Comparison of ENCODE assay signal across 30 cellular contexts in the genomic region with DNA sequence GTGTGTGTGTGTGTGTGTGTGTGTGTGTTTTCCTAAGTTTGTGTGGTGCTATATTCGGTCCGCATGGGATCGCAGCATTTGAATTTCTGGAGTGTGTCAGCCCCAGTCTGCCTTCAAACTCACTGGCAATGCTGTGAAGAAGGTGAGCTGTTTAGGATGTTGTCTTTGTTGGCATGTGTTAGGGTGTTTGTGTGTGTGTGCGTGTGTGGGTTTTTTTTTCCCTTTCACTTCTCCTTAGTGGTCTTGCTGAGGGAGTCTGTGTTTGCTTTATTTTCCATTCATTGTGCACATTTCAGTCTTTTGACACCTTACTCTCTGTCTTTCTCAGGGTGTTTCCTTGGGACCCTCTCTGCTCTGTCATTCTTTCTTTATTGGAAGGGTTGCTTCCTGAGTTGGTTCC. TPM values are rescaled to one million over a fixed set of nuclear protein-coding genes. Genes with fewer than 3 reads are reported as not detected.
A peak's percentile ranks its signal among the peaks of the same experiment; 100 is the strongest.
DNase-seq lines count a peak whose midpoint lies in the region; ATAC-seq and TF ChIP-seq lines count a peak whose summit lies in the region.
"Had no signal": no experiment of that assay in that cellular context is flagged by ENCODE, and none has a peak within 500 bp of the region (broad histone marks: within the 10 kb centered on the region; RNA-seq: fewer than 3 reads in every experiment).

No MANE protein-coding gene starts in this region.

- H3K4me1 Mint-ChIP-seq in glutamatergic neuron (ENCODE audit: low read depth, unreplicated experiment) (peaks cover 14% of the 10 kb centered on the region), neural crest cell (peaks cover 17% of the 10 kb centered on the region), T-helper 17 cell (no peaks in the 10 kb centered on the region)
- H3K4me1 Mint-ChIP-seq: memory B cell had no signal

- ATAC-seq in GM19324 (IDR thresholded peaks at IDR 0.05; ENCODE audit: low FRiP score, unreplicated experiment) (no peak), HG03139 (IDR thresholded peaks at IDR 0.05; ENCODE audit: unreplicated experiment) (no peak), T-helper 17 cell (no peak)
- ATAC-seq: activated naive CD4-positive, alpha-beta T cell treated with anti-CD3 and anti-CD28 coated beads, Interleukin-2, amount 50 U/mL, for 72 hours; GM12878; left lobe of liver had no signal

- no peak overlapping the region for H3K27ac ChIP-seq in HUES6 (ENCODE audit: low read depth, low read length)
- H3K27ac ChIP-seq: neutrophil, sigmoid colon, SJSA1, thyroid gland, vagina, WERI-Rb-1 had no signal

- H3K9ac ChIP-seq in ES-I3 (ENCODE audit: low read depth, low read length) (peak overlapping the region; percentile 68; the same call in 1 of the 2 replicates), HUES6 (ENCODE audit: low read length) (no peak overlapping the region)

- H3K4me3 ChIP-seq in HUES6 (ENCODE audit: low read depth, low read length), result peak overlapping the region; percentile 83
- H3K4me3 ChIP-seq: GM12878, sigmoid colon, SJSA1, thyroid gland, vagina had no signal

- H3K9me3 Mint-ChIP-seq in glutamatergic neuron (ENCODE audit: unreplicated experiment) (peaks cover 12% of the 10 kb centered on the region), neural crest cell (no peaks in the 10 kb centered on the region)

- H3K4me3 Mint-ChIP-seq in glutamatergic neuron (ENCODE audit: unreplicated experiment) (peak overlapping the region; percentile 94), neural crest cell (peak overlapping the region; percentile 64), T-helper 17 cell (no peak overlapping the region)
- H3K4me3 Mint-ChIP-seq: CD4-positive, alpha-beta T cell; memory B cell had no signal

- H3K27me3 Mint-ChIP-seq in glutamatergic neuron (ENCODE audit: unreplicated experiment) (peaks cover 2% of the 10 kb centered on the region), neural crest cell (ENCODE audit: low read depth) (peaks cover 87% of the 10 kb centered on the region), T-helper 17 cell (no peaks in the 10 kb centered on the region)
- H3K27me3 Mint-ChIP-seq: memory B cell had no signal

- H3K36me3 ChIP-seq in ES-I3 (ENCODE audit: insufficient read depth, low read length) (no peaks in the 10 kb centered on the region), HUES6 (ENCODE audit: control insufficient read depth, insufficient read depth, low read length) (no peaks in the 10 kb centered on the region)
- H3K36me3 ChIP-seq: gastrocnemius medialis, neutrophil, sigmoid colon, SJSA1, thyroid gland, vagina, WERI-Rb-1 had no signal

- H3K4me1 ChIP-seq in ES-I3 (ENCODE audit: insufficient read depth, low read length) (peaks cover 4% of the 10 kb centered on the region; the same call in 1 of the 2 replicates), HUES6 (ENCODE audit: control insufficient read depth, insufficient read depth, low read length) (peaks cover 11% of the 10 kb centered on the region)
- H3K4me1 ChIP-seq: SJSA1 had no signal

- peaks cover 5% of the 10 kb centered on the region for H3K36me3 Mint-ChIP-seq in glutamatergic neuron (ENCODE audit: unreplicated experiment)
- no peaks in the 10 kb centered on the region for H3K36me3 Mint-ChIP-seq in neural crest cell (ENCODE audit: low read depth)
- no peaks in the 10 kb centered on the region for H3K36me3 Mint-ChIP-seq in T-helper 17 cell (ENCODE audit: low read depth)
- H3K36me3 Mint-ChIP-seq: memory B cell had no signal

- H3K9me3 ChIP-seq in ES-I3 (ENCODE audit: control insufficient read depth, insufficient read depth, low read length) (no peaks in the 10 kb centered on the region), HUES6 (ENCODE audit: control insufficient read depth, insufficient read depth, low read depth, low read length) (no peaks in the 10 kb centered on the region), T-helper 17 cell (ENCODE audit: control insufficient read depth, low read length, poor library complexity, severe bottlenecking) (peaks cover 5% of the 10 kb centered on the region)
- H3K9me3 ChIP-seq: gastrocnemius medialis, neutrophil, sigmoid colon, SJSA1, thyroid gland, vagina had no signal

- DNase-seq in glutamatergic neuron, result no peak
- DNase-seq in neural crest cell (ENCODE audit: low read depth, low spot score), result no peak
- DNase-seq in inferior parietal cortex (ENCODE audit: extremely low spot score), result no peak
- DNase-seq in T-helper 17 cell, result no peak
- DNase-seq: activated CD4-positive, alpha-beta T cell treated with anti-CD3 and anti-CD28 coated beads for 4 hours; activated effector memory CD4-positive, alpha-beta T cell treated with Interleukin-2 at 50 U/mL for 16 hours; CD4-positive, alpha-beta T cell; gastrocnemius medialis; NCI-H1105; NCI-H2029; NCI-H524; sigmoid colon; stimulated activated CD4-positive, alpha-beta T cell treated with anti-CD3 and anti-CD28 coated beads, Interleukin-4, amount 100 ng/mL, for 1 hour; thyroid gland; WERI-Rb-1 had no signal

- no peak for TF ChIP-seq CTCF in glutamatergic neuron (IDR thresholded peaks at IDR 0.05; ENCODE audit: partially characterized antibody, unreplicated experiment)
- no peak for TF ChIP-seq CTCF in neural crest cell (conservative IDR thresholded peaks at IDR 0.05)

- H3K27ac Mint-ChIP-seq in glutamatergic neuron (ENCODE audit: unreplicated experiment) (peak overlapping the region; percentile 41), neural crest cell (ENCODE audit: unreplicated experiment) (no peak overlapping the region), T-helper 17 cell (no peak overlapping the region)
- H3K27ac Mint-ChIP-seq: activated naive CD4-positive, alpha-beta T cell treated with anti-CD3 and anti-CD28 coated beads, Interleukin-2, amount 50 U/mL, for 72 hours; CD4-positive, alpha-beta T cell; memory B cell had no signal

- peaks cover 66% of the 10 kb centered on the region for H3K27me3 ChIP-seq in HUES6 (ENCODE audit: control insufficient read depth, insufficient read depth, low read length)
- H3K27me3 ChIP-seq: SJSA1, vagina had no signal

RNA-seq across cellular contexts. Expression of gene RBFOX1, which starts 27.7 kb away (rescaled TPM):
- 30.5 TPM for total RNA-seq in glutamatergic neuron (ENCODE audit: unreplicated experiment)
- 0.71 and 1.4 TPM in 2 replicates for total RNA-seq in neural crest cell
- total RNA-seq in T-helper 17 cell, result not detected
- total RNA-seq: activated naive CD4-positive, alpha-beta T cell treated with anti-CD3 and anti-CD28 coated beads, Interleukin-2, amount 50 U/mL, for 72 hours; CD4-positive, alpha-beta T cell; chondrocyte; Daoy; fibroblast of lung; GM12878; left lobe of liver; posterior vena cava; SJSA1 had no signal

Comparison
In these comparisons a context has a peak if more than half of its experiments do, and no peak if none do; other contexts are left out.
1. RNA of gene RBFOX1, which starts 27.7 kb away (total RNA-seq): 30.5 TPM in glutamatergic neuron (single experiment); 0.71 to 1.4 TPM in neural crest cell and not detected in T-helper 17 cell; every median in the first group is over 10 times any median in the second.